ENCODE assay signal across 1 cellular context in genomic region chr15:31285772-31286261, GRCh38.
TF ChIP-seq lines count a peak whose summit lies in the region.

No MANE protein-coding gene starts in this region.

TF ChIP-seq in GM12878, 131 proteins besides CTCF, POLR2A, EP300 and RAD21 (continued from another document):
- TF ChIP-seq ZNF687 (IDR thresholded peaks at IDR 0.05) (0 out of 2 replicates have a peak, but pooled peaks have one; percentile 11), SRF (IDR thresholded peaks at IDR 0.05; ENCODE audit: low read depth in 2 of 2, low read length in 2 of 2) (peak in 1 of 2 experiments; percentile 86; a peak in 2 of 4 replicates), STAT3 (IDR thresholded peaks at IDR 0.05; ENCODE audit: low read depth, low read length) (no peak), MEF2B (IDR thresholded peaks at IDR 0.05; ENCODE audit: partially characterized antibody, poor library complexity, severe bottlenecking) (peak; percentile 93), ATF2 (IDR thresholded peaks at IDR 0.05; ENCODE audit: low read length) (peak; percentile 56; the same call in 1 of the 2 replicates), IRF5 (IDR thresholded peaks at IDR 0.05; ENCODE audit: borderline replicate concordance) (no peak), ZBTB33 (IDR thresholded peaks at IDR 0.05) (no peak), ZZZ3 (IDR thresholded peaks at IDR 0.05; ENCODE audit: control insufficient read depth, insufficient read length, low read depth) (no peak), ATF3 (IDR thresholded peaks at IDR 0.05; ENCODE audit: borderline replicate concordance, extremely low read depth, low read depth, low read length) (no peak), TCF3 (IDR thresholded peaks at IDR 0.05; ENCODE audit: borderline replicate concordance, insufficient read depth, low read depth, low read length) (no peak), SKIL (IDR thresholded peaks at IDR 0.05; ENCODE audit: low read depth, poor library complexity, severe bottlenecking) (no peak), MYC (IDR thresholded peaks at IDR 0.05; ENCODE audit: insufficient read depth, insufficient read length, insufficient replicate concordance, low read length, severe bottlenecking) (no peak), IKZF2 (IDR thresholded peaks at IDR 0.05) (peak; percentile 60 to 66; a peak in 2 of 4 replicates)
